ENCODE assay signal across 22 cellular contexts in genomic region chr2:190060019-190060418, GRCh38. TPM values are rescaled to one million over a fixed set of nuclear protein-coding genes. Genes with fewer than 3 reads are reported as not detected.
DNase-seq lines count a peak whose midpoint lies in the region; ATAC-seq, FAIRE-seq and TF ChIP-seq lines count a peak whose summit lies in the region.
"Had no signal": no experiment of that assay in that cellular context is flagged by ENCODE, and none has a peak within 500 bp of the region (broad histone marks: within the 10 kb centered on the region; RNA-seq: fewer than 3 reads in every experiment).

No MANE protein-coding gene starts in this region.

- H2AFZ ChIP-seq in K562 (ENCODE audit: low read depth, low read length) = 0 out of 2 replicates have a peak overlapping the region, but pooled peaks have one; percentile 7

- no peaks in the 10 kb centered on the region for H3K36me3 Mint-ChIP-seq in activated CD4-positive, alpha-beta T cell treated with anti-CD3 and anti-CD28 coated beads, Interleukin-2, amount 10 ng/mL, durations not matched to agents 7 days and 5 days (ENCODE audit: low read depth)
- H3K36me3 Mint-ChIP-seq: CD4-positive, CD25-positive, alpha-beta regulatory T cell; CD8-positive, alpha-beta memory T cell had no signal

- H3K9me3 ChIP-seq in K562 (replicated peaks; ENCODE audit: control insufficient read depth, insufficient read depth, low read depth, low read length) (no peaks in the 10 kb centered on the region), gastrocnemius medialis (no peaks in the 10 kb centered on the region), skeletal muscle tissue (ENCODE audit: control insufficient read depth in 3 of 3, low read length in 3 of 3) (no peaks in the 10 kb centered on the region)
- H3K9me3 ChIP-seq: BE2C had no signal

- H3K9ac ChIP-seq in K562 (ENCODE audit: insufficient read depth in 1 of 2, low read depth in 2 of 2, low read length in 2 of 2) = no peak overlapping the region
- H3K9ac ChIP-seq in skeletal muscle tissue (ENCODE audit: low read depth in 1 of 3, low read length in 3 of 3) = peak overlapping the region in 1 of 3 donors; percentile 47

- TF ChIP-seq CTCF in K562 (IDR thresholded peaks at IDR 0.05 in 2 of 3, conservative IDR thresholded peaks at IDR 0.05 in 1 of 3; ENCODE audit: insufficient read depth in 2 of 3, low read depth in 1 of 3, low read length in 3 of 3) = no peak
- TF ChIP-seq CTCF in gastrocnemius medialis (IDR thresholded peaks at IDR 0.05 in 4 of 5, conservative IDR thresholded peaks at IDR 0.05 in 1 of 5) = no peak

- H3K4me3 ChIP-seq in K562 = no peak overlapping the region
- peak overlapping the region in 3 of 4 donors; percentile 15 to 48 (median 33) for H3K4me3 ChIP-seq in gastrocnemius medialis
- H3K4me3 ChIP-seq in skeletal muscle tissue (ENCODE audit: low read length in 3 of 3) = peak overlapping the region; percentile 14 to 79 (median 16)
- H3K4me3 ChIP-seq: GM12878 had no signal

- H3K9me3 Mint-ChIP-seq in activated CD4-positive, alpha-beta T cell treated with anti-CD3 and anti-CD28 coated beads, Interleukin-2, amount 10 ng/mL, durations not matched to agents 7 days and 5 days = no peaks in the 10 kb centered on the region
- H3K9me3 Mint-ChIP-seq: CD4-positive, CD25-positive, alpha-beta regulatory T cell; CD8-positive, alpha-beta memory T cell; H9 had no signal

- 51% methylated on average over 4 of the region's 4 CpGs for WGBS in K562 (ENCODE audit: insufficient coverage, low coverage, missing lambda C conversion rate)

- in situ Hi-C loops in K562 (cut with MboI) (loop anchor here (25.0 kb wide), 1 partner anchor 573 kb away; no protein-coding TSS in a partner anchor), gastrocnemius medialis (cut with MboI; ENCODE audit: low sequenced_read_pairs in 4 of 4) (loop anchor here in 2 of 4 donors (10.0 to 25.0 kb wide), 2 partner anchors 265 to 273 kb away; partner anchors contain the start of genes ORMDL1 (in 1 of the 2) and PMS1 (in 1 of the 2))

- H3K27ac Mint-ChIP-seq in activated CD4-positive, alpha-beta T cell treated with anti-CD3 and anti-CD28 coated beads, Interleukin-2, amount 10 ng/mL, durations not matched to agents 7 days and 5 days = no peak overlapping the region
- H3K27ac Mint-ChIP-seq: CD8-positive, alpha-beta memory T cell; H9 had no signal

- CTCF ChIA-PET in K562 (lab: Yijun Ruan, JAX; ENCODE audit: low intra/inter-chr PET ratio) = no interaction called here
- CTCF ChIA-PET in activated CD4-positive, alpha-beta T cell treated with anti-CD3 and anti-CD28 coated beads, Interleukin-2, amount 10 ng/mL, durations not matched to agents 7 days and 5 days (lab: Charles Lee) = no interaction called here

- POLR2A ChIA-PET in K562 (lab: Yijun Ruan, JAX) = no interaction called here
- POLR2A ChIA-PET in activated CD4-positive, alpha-beta T cell treated with anti-CD3 and anti-CD28 coated beads, Interleukin-2, amount 10 ng/mL, durations not matched to agents 7 days and 5 days (lab: Charles Lee) = no interaction called here

- H3K27me3 ChIP-seq in K562 (ENCODE audit: control insufficient read depth in 2 of 2, insufficient read depth in 2 of 2, low read length in 2 of 2) (no peaks in the 10 kb centered on the region), gastrocnemius medialis (no peaks in the 10 kb centered on the region), skeletal muscle tissue (ENCODE audit: control insufficient read depth in 3 of 3, insufficient read depth in 3 of 3, low read length in 3 of 3) (no peaks in the 10 kb centered on the region)
- H3K27me3 ChIP-seq: BE2C had no signal

- H3K4me1 Mint-ChIP-seq in activated CD4-positive, alpha-beta T cell treated with anti-CD3 and anti-CD28 coated beads, Interleukin-2, amount 10 ng/mL, durations not matched to agents 7 days and 5 days = no peaks in the 10 kb centered on the region
- H3K4me1 Mint-ChIP-seq: CD4-positive, CD25-positive, alpha-beta regulatory T cell; CD8-positive, alpha-beta memory T cell; H9 had no signal

- no peak overlapping the region for H3K4me3 Mint-ChIP-seq in activated CD4-positive, alpha-beta T cell treated with anti-CD3 and anti-CD28 coated beads, Interleukin-2, amount 10 ng/mL, durations not matched to agents 7 days and 5 days
- H3K4me3 Mint-ChIP-seq: CD4-positive, CD25-positive, alpha-beta regulatory T cell; CD8-positive, alpha-beta memory T cell; H9 had no signal

- H3K79me2 ChIP-seq in K562 (ENCODE audit: control insufficient read depth, insufficient read depth, low read length) = no peaks in the 10 kb centered on the region

- H3K27ac ChIP-seq in K562 (ENCODE audit: extremely low read depth, low read depth, low read length) (no peak overlapping the region), gastrocnemius medialis (peak overlapping the region in 3 of 4 donors; percentile 65 to 76 (median 74)), skeletal muscle tissue (ENCODE audit: low read depth, low read length) (no peak overlapping the region)

- no peaks in the 10 kb centered on the region for H3K36me3 ChIP-seq in K562 (ENCODE audit: control insufficient read depth, insufficient read depth, low read length)
- H3K36me3 ChIP-seq in gastrocnemius medialis = no peaks in the 10 kb centered on the region
- peaks cover 0 to 3% (median 3%) of the 10 kb centered on the region in 3 donors for H3K36me3 ChIP-seq in skeletal muscle tissue (ENCODE audit: control insufficient read depth in 3 of 3, insufficient read depth in 3 of 3, low read length in 3 of 3)
- H3K36me3 ChIP-seq: BE2C had no signal

- TF ChIP-seq EP300 in K562 (IDR thresholded peaks at IDR 0.05; ENCODE audit: low read length) = no peak

- no peaks in the 10 kb centered on the region for H3K9me1 ChIP-seq in K562 (ENCODE audit: control insufficient read depth, insufficient read depth, low read length)

- intact Hi-C loops in K562 (cut with micrococcal nuclease) (no loop called here), gastrocnemius medialis (cut with DNase I; ENCODE audit: low total_unique reads) (loop anchor here (10.0 kb wide), 1 partner anchor 395 kb away; the partner anchor contains the start of gene ASNSD1)

- H3K4me2 ChIP-seq in K562 (ENCODE audit: insufficient read depth, low read length) = no peak overlapping the region

- no peaks in the 10 kb centered on the region for H4K20me1 ChIP-seq in K562 (replicated peaks; ENCODE audit: control insufficient read depth, insufficient read depth, low read length)

- no peaks in the 10 kb centered on the region for H3K4me1 ChIP-seq in K562 (replicated peaks in 1 of 2; ENCODE audit: control insufficient read depth in 2 of 2, insufficient read depth in 2 of 2, low read length in 2 of 2)
- H3K4me1 ChIP-seq in gastrocnemius medialis = peaks cover 6 to 24% of the 10 kb centered on the region in 2 donors
- H3K4me1 ChIP-seq in skeletal muscle tissue (ENCODE audit: control insufficient read depth in 3 of 3, insufficient read depth in 3 of 3, low read length in 3 of 3) = no peaks in the 10 kb centered on the region
- H3K4me1 ChIP-seq: BE2C had no signal

- no peak for FAIRE-seq in K562 (lab: Jason Lieb, UNC)
- FAIRE-seq: GM12878, H1 had no signal

- TF ChIP-seq POLR2A in K562 (conservative IDR thresholded peaks at IDR 0.05) (no peak), gastrocnemius medialis (IDR thresholded peaks at IDR 0.05) (no peak)

- DNase-seq in K562 (ENCODE audit: extremely low read depth in 1 of 4, low spot score in 3 of 4) (no peak), left lobe of liver (ENCODE audit: low spot score) (peak; percentile 43), gastrocnemius medialis (no peak), HUDEP-2 (lab: John Stamatoyannopoulos, UW; ENCODE audit: unreplicated experiment in 76 of 76) (no peak)
- no peak for DNase-seq in activated CD4-positive, alpha-beta T cell treated with anti-CD3 and anti-CD28 coated beads, Interleukin-2, amount 10 ng/mL, durations not matched to agents 7 days and 5 days
- DNase-seq: ACHN; BE2C; C1 segment of cervical spinal cord; CD4-positive, CD25-positive, alpha-beta regulatory T cell; CD8-positive, alpha-beta memory T cell; COR-L47; DMS 273 treated with DMSO at 0.1 percent for 48 hours; DMS53; DND-41; EL; H9 had no signal

- ATAC-seq in K562 (no peak), left lobe of liver (peak; percentile 92), gastrocnemius medialis (peak in 1 of 2 donors; percentile 65), GM19023 (IDR thresholded peaks at IDR 0.05; ENCODE audit: unreplicated experiment) (no peak)
- ATAC-seq: GM12878 had no signal

- no TSS peak for BruUV-seq in K562 (replicated peaks; lab: Mats Ljungman, UMichigan)

- no peaks in the 10 kb centered on the region for H3K27me3 Mint-ChIP-seq in activated CD4-positive, alpha-beta T cell treated with anti-CD3 and anti-CD28 coated beads, Interleukin-2, amount 10 ng/mL, durations not matched to agents 7 days and 5 days

- no peak for TF ChIP-seq RAD21 in K562 (CRISPR knock-in tag; conservative IDR thresholded peaks at IDR 0.05 in 1 of 2, IDR thresholded peaks at IDR 0.05 in 1 of 2)

TF ChIP-seq in K562, 482 proteins besides CTCF, POLR2A, EP300 and RAD21 (continues in another document):
- TF ChIP-seq CREB1 (IDR thresholded peaks at IDR 0.05) = no peak
- no peak for TF ChIP-seq CREB1 (CRISPR knock-in tag; IDR thresholded peaks at IDR 0.05)
- no peak for TF ChIP-seq TFAM (CRISPR knock-in tag; conservative IDR thresholded peaks at IDR 0.05)

RNA-seq across cellular contexts. Expression of gene MSTN, which starts 2.5 kb away (rescaled TPM):
- not detected in 2 replicates for total RNA-seq in K562 (2011; cell fraction: chromatin; rRNA removed; ENCODE audit: low replicate concordance)
- total RNA-seq in K562 (2011; cell fraction: nucleolus; rRNA removed) = not detected in 2 replicates
- total RNA-seq in K562 (2011; cell fraction: nucleoplasm; rRNA removed) = not detected in 2 replicates
- total RNA-seq in K562 (2014; rRNA removed) (not detected in 2 replicates), K562 (2014; rRNA removed; fragmentation: Illumina TruSeq; extraction: Trizol) (not detected in 2 replicates), K562 (2015; rRNA removed; fragmentation: Illumina TruSeq; extraction: Trizol) (not detected in 2 replicates), K562 (2021) (not detected in 2 replicates), left lobe of liver (not detected), gastrocnemius medialis (1 to 10 TPM in 3 of 4 donors, under 1 TPM in 1; 0.11 to 6.2 (median 1.2) TPM), skeletal muscle tissue (18.8 TPM)
- polyA plus RNA-seq in K562 (2011; rRNA removed) (not detected in 2 replicates), K562 (2014; fragmentation: Illumina TruSeq; extraction: Trizol) (not detected in 2 replicates), K562 (2014; fragmentation: Nextera tagmentation; extraction: Ambion mirVana) (not detected), K562 (2014; rRNA removed) (not detected in 2 replicates)
- not detected in 2 replicates for polyA plus RNA-seq in K562 (2011; cell fraction: cytosol; rRNA removed)
- polyA plus RNA-seq in K562 (2011; cell fraction: nucleus; rRNA removed) = not detected in 2 replicates
- polyA plus RNA-seq in K562 (2012) = 0.03 TPM in 1 of 2 replicates, not detected in the other
- polyA minus RNA-seq in K562 (2011; rRNA and poly(A)+ RNA removed) = not detected in 2 replicates
- polyA minus RNA-seq in K562 (2011; cell fraction: cytosol; rRNA and poly(A)+ RNA removed) = not detected in 2 replicates
- not detected in 2 replicates for polyA minus RNA-seq in K562 (2011; cell fraction: nucleus; rRNA and poly(A)+ RNA removed)
- total RNA-seq in activated CD4-positive, alpha-beta T cell treated with anti-CD3 and anti-CD28 coated beads, Interleukin-2, amount 10 ng/mL, durations not matched to agents 7 days and 5 days = not detected
- total RNA-seq: CD4-positive, CD25-positive, alpha-beta regulatory T cell; CD8-positive, alpha-beta memory T cell; G401; GM12878; H1; H9; HT-29 had no signal
- polyA plus RNA-seq: CD4-positive, CD25-positive, alpha-beta regulatory T cell; CD8-positive, alpha-beta memory T cell; H1 had no signal

Comparison
In these comparisons a context has a peak if more than half of its experiments do, and no peak if none do; other contexts are left out.
1. H3K27ac ChIP-seq: peak in gastrocnemius medialis (3 of 4); none in K562 (single experiment) and skeletal muscle tissue (single experiment).